ENCODE assay signal across 28 cellular contexts in genomic region chr19:11973020-11973810, GRCh38.
"Had no signal": no experiment of that assay in that cellular context is flagged by ENCODE, and none has a peak within 500 bp of the region (broad histone marks: within the 10 kb centered on the region; RNA-seq: fewer than 3 reads in every experiment).

No MANE protein-coding gene starts in this region.

- ATAC-seq: left colon; left lung; lower lobe of right lung; naive thymus-derived CD8-positive, alpha-beta T cell; pancreas; right cardiac atrium; stimulated activated memory B cell treated with anti-CD40 and anti-IgM and Interleukin-4, amounts not matched to agents 10 μg/mL and 1 μg/mL and 100 μg/mL, for 72 hours; stimulated activated naive CD8-positive, alpha-beta T cell treated with anti-CD3 and anti-CD28 coated beads, Interleukin-15, amount 100 ng/mL, for 72 hours had no signal

- H3K4me3 ChIP-seq: left lung, lower lobe of right lung, pancreas, prostate gland, smooth muscle cell, tibial nerve, upper lobe of left lung, vagina had no signal

- H3K27ac ChIP-seq: left lung, lower lobe of right lung, pancreas, prostate gland, tibial nerve, upper lobe of left lung, vagina had no signal

- H3K27me3 ChIP-seq: left lung, pancreas, tibial nerve, upper lobe of left lung, vagina had no signal

- FAIRE-seq: islet of Langerhans, kidney, pancreas had no signal

- H3K4me2 ChIP-seq: smooth muscle cell had no signal

- DNase-seq: hypothalamus; immature natural killer cell; kidney; left colon; left lung; lower lobe of right lung; mammary epithelial cell; mesenchymal stem cell; naive thymus-derived CD8-positive, alpha-beta T cell; nucleus accumbens; pancreas; posterior cingulate gyrus; retina; right cardiac atrium; stimulated activated CD4-positive, alpha-beta T cell treated with anti-CD3 and anti-CD28 coated beads, Interleukin-1b, Interleukin-23, amount 100 ng/mL, for 48 hours; stimulated activated CD4-positive, alpha-beta T cell treated with anti-CD3 and anti-CD28 coated beads, Interleukin-2, amount 100 ng/mL, for 48 hours; stimulated activated CD4-positive, alpha-beta T cell treated with anti-CD3 and anti-CD28 coated beads, Interleukin-4, amount 100 ng/mL, for 4 hours; stimulated activated CD8-positive, alpha-beta memory T cell treated with anti-CD3 and anti-CD28 coated beads, Interleukin-4, amount 100 ng/mL, for 48 hours; stimulated activated naive CD4-positive, alpha-beta T cell treated with Interleukin-2 at 50 U/mL for 16 hours; stimulated activated naive CD8-positive, alpha-beta T cell treated with anti-CD3 and anti-CD28 coated beads, Interleukin-15, amount 100 ng/mL, for 72 hours; substantia nigra; upper lobe of left lung had no signal

- H3K36me3 ChIP-seq: prostate gland had no signal

- H3K4me1 ChIP-seq: lower lobe of right lung, pancreas, prostate gland, tibial nerve, upper lobe of left lung, vagina had no signal

- H3K9me3 ChIP-seq: pancreas, prostate gland had no signal
